8 cellular contexts compared by ENCODE assay signal in the genomic region with DNA sequence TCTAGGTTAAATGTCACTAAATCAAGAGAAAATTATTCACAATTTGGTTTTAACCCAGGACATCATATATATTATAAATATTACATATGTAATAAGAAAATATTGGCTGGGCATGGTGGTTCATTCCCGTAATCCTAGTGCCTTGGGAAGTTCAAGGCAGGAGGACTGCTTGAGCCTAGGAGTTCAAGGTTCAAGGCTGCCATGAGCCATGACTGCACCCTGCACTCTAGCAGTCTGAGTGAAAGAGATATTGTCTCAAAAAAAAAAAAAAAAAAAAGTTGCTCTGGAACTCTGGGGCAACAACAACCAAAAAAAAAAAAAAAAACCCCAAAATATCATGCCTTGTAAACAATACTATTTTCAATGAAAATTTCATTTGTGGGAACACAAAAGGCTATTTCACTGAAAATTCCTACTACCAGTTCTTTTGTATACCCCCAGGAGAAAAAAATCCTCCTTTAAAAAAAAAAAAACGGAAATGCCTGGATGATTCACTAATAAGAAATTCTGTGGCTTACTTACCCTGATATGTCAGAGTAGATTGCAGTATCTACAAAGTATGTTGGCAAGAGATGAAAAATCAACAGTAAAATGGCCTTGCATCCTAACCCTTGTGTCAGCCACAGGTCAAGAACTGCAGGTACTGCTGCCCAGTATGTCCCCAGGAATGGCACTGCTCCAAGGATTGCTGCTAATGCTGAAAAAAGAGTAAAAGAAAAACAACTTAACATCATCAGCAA. TPM values are rescaled to one million over a fixed set of nuclear protein-coding genes. Genes with fewer than 3 reads are reported as not detected.
DNase-seq lines count a peak whose midpoint lies in the region; ATAC-seq and TF ChIP-seq lines count a peak whose summit lies in the region.
"Had no signal": no experiment of that assay in that cellular context is flagged by ENCODE, and none has a peak within 500 bp of the region (broad histone marks: within the 10 kb centered on the region; RNA-seq: fewer than 3 reads in every experiment).

No MANE protein-coding gene starts in this region.

- H3K4me3 ChIP-seq in LNCaP clone FGC (ENCODE audit: low read depth, low read length) = no peak overlapping the region
- H3K4me3 ChIP-seq in upper lobe of left lung = no peak overlapping the region

- TF ChIP-seq POLR2A in upper lobe of left lung (IDR thresholded peaks at IDR 0.05) = no peak

- H3K9me3 ChIP-seq in upper lobe of left lung = no peaks in the 10 kb centered on the region

- TF ChIP-seq CTCF in LNCaP clone FGC (IDR thresholded peaks at IDR 0.05; ENCODE audit: control insufficient read depth, extremely low read depth, insufficient read depth) (no peak), upper lobe of left lung (IDR thresholded peaks at IDR 0.05) (no peak)

- TF ChIP-seq EP300 in upper lobe of left lung (IDR thresholded peaks at IDR 0.05) = no peak

- H3K27me3 ChIP-seq in upper lobe of left lung = no peaks in the 10 kb centered on the region

- DNase-seq in LNCaP clone FGC (ENCODE audit: low read depth) = peak; percentile 79
- peak; percentile 53 for DNase-seq in brain pericyte (ENCODE audit: low read depth, low spot score)
- peak; percentile 93 for DNase-seq in kidney tubule cell (ENCODE audit: low spot score)
- DNase-seq in upper lobe of left lung = peak in 1 of 2 donors; percentile 58
- DNase-seq in NCI-H510A treated with DMSO at 0.1 percent for 48 hours (lab: John Stamatoyannopoulos, UW) = no peak
- DNase-seq: activated CD8-positive, alpha-beta T cell treated with anti-CD3 and anti-CD28 coated beads for 36 hours had no signal

- H3K4me1 ChIP-seq in upper lobe of left lung = peaks cover 5 to 18% (median 13%) of the 10 kb centered on the region in 4 donors

- H3K27ac ChIP-seq in upper lobe of left lung = peak overlapping the region in 2 of 4 donors; percentile 18 to 59

- 70 to 71% methylated on average over 2 of the region's 2 CpGs for WGBS in upper lobe of left lung, 2 donors

- peaks cover 10 to 39% (median 17%) of the 10 kb centered on the region in 4 donors for H3K36me3 ChIP-seq in upper lobe of left lung

- peak; percentile 81 to 86 for ATAC-seq in upper lobe of left lung (ENCODE audit: low FRiP score in 2 of 2)
- ATAC-seq in GM21390 (IDR thresholded peaks at IDR 0.05; ENCODE audit: unreplicated experiment) = no peak
- ATAC-seq in GM19455 (IDR thresholded peaks at IDR 0.05; ENCODE audit: unreplicated experiment) = no peak
- ATAC-seq: activated CD8-positive, alpha-beta T cell treated with anti-CD3 and anti-CD28 coated beads for 36 hours had no signal

RNA-seq across cellular contexts. Expression of gene CTNNAL1, which starts 22.6 kb away (rescaled TPM):
- total RNA-seq in upper lobe of left lung = 10 to 100 TPM; 10.5 to 59.6 (median 25.9) TPM

Comparison
In these comparisons a context has a peak if more than half of its experiments do, and no peak if none do; other contexts are left out.
1. ATAC-seq: peak in upper lobe of left lung (2 of 2); none in GM21390 (single experiment) and GM19455 (single experiment).